In the genomic region with DNA sequence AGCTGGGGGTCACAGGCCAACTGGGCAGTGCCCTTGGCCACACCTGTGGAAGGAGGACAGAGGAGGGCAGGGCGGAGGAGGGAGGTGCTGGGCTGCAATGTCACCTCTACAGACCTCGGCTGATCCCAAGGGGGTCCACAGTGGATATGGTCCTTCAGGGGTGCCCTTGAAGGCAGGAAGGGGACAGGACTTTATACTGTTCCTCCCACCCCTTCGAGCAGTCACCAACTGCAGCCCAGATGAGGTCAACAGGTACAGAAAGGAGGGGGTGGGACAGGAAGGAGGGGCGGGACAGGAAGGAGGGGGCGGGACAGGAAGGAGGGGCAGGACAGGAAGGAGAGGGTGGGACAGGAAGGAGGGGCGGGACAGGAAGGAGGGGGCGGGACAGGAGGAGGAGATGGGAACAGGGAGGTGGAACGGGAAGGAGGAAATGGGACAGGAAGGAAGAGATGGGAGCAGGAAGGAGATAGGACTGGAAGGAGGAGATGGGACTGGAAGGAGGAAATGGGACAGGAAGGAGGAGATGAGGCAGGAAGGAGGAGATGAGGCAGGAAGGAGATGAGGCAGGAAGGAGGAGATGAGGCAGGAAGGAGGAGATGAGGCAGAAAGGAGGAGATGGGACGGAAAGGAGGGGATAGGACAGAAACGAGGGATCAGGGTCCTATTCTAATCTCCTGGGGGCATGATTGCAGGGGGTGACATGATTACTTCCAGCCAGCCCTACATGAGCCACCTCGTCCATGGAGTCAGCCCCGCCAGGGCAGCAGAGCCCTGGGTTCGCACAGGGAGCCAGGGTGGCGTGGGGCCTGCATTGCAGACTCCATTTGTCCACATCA, we compare ENCODE assay signal across 8 cellular contexts. TPM values are rescaled to one million over a fixed set of nuclear protein-coding genes. Genes with fewer than 3 reads are reported as not detected.
DNase-seq lines count a peak whose midpoint lies in the region; ATAC-seq and TF ChIP-seq lines count a peak whose summit lies in the region.

No MANE protein-coding gene starts in this region.

- H3K4me1 ChIP-seq in smooth muscle cell (ENCODE audit: low read depth): no peaks in the 10 kb centered on the region

- no peak overlapping the region for H3K4me3 ChIP-seq in smooth muscle cell

- H3K27ac ChIP-seq in smooth muscle cell (ENCODE audit: low read depth): no peak overlapping the region

- H3K9ac ChIP-seq in smooth muscle cell (ENCODE audit: low read depth): no peak overlapping the region

- H3K79me2 ChIP-seq in smooth muscle cell (ENCODE audit: low read depth): no peaks in the 10 kb centered on the region

- H3K9me3 ChIP-seq in smooth muscle cell (replicated peaks; ENCODE audit: low read depth): no peaks in the 10 kb centered on the region

- no peaks in the 10 kb centered on the region for H4K20me1 ChIP-seq in smooth muscle cell (ENCODE audit: low read depth)

- no peaks in the 10 kb centered on the region for H3F3A ChIP-seq in smooth muscle cell (ENCODE audit: low read depth)

- H3K4me2 ChIP-seq in smooth muscle cell: no peak overlapping the region

- DNase-seq in GF-D8 (lab: John Stamatoyannopoulos, UW): peak; percentile 24
- DNase-seq in LoVo (ENCODE audit: low spot score): peak; percentile 45
- DNase-seq in activated CD4-positive, alpha-beta T cell treated with anti-CD3 and anti-CD28 coated beads for 1 hour: peak; percentile 33
- DNase-seq in stimulated activated CD4-positive, alpha-beta T cell treated with anti-CD3 and anti-CD28 coated beads, TNF-alpha, amount 100 ng/mL, for 24 hours (ENCODE audit: low read depth in 3 of 3): peak; percentile 23 to 69 (median 36)
- DNase-seq in SHP77 (lab: John Stamatoyannopoulos, UW): no peak
- DNase-seq in smooth muscle cell (lab: John Stamatoyannopoulos, UW; ENCODE audit: unreplicated experiment): no peak

- no peaks in the 10 kb centered on the region for H3K27me3 ChIP-seq in smooth muscle cell (ENCODE audit: low read depth)

- peak; percentile 27 for ATAC-seq in esophagus mucosa
- ATAC-seq in HG02970 (IDR thresholded peaks at IDR 0.05; ENCODE audit: low FRiP score, unreplicated experiment): no peak

- H3K36me3 ChIP-seq in smooth muscle cell (ENCODE audit: low read depth): no peaks in the 10 kb centered on the region

- H2AFZ ChIP-seq in smooth muscle cell (ENCODE audit: low read depth): no peak overlapping the region

- 93% methylated on average over 8 of the region's 14 CpGs for WGBS in smooth muscle cell (ENCODE audit: low lambda C conversion rate)

- no peak for TF ChIP-seq CTCF in smooth muscle cell (IDR thresholded peaks at IDR 0.05; ENCODE audit: borderline replicate concordance, insufficient read depth, poor library complexity, severe bottlenecking)

RNA-seq across cellular contexts. Expression of a gene that starts 19.4 kb away (rescaled TPM):
- total RNA-seq in esophagus mucosa (5.2 TPM), smooth muscle cell (15.5 and 18.2 TPM in 2 replicates)
- 23.1 and 27.2 TPM in 2 replicates for polyA plus RNA-seq in smooth muscle cell

RNA-seq across cellular contexts. Expression of a gene that starts 27.7 kb away (rescaled TPM):
- total RNA-seq in esophagus mucosa (16.0 TPM), smooth muscle cell (21.5 and 24.4 TPM in 2 replicates)
- polyA plus RNA-seq in smooth muscle cell: 53.2 and 61.4 TPM in 2 replicates

RNA-seq across cellular contexts. Expression of a gene that starts 39.9 kb away (rescaled TPM):
- total RNA-seq in esophagus mucosa (1.5 TPM), smooth muscle cell (23.0 and 30.1 TPM in 2 replicates)
- polyA plus RNA-seq in smooth muscle cell: 73.3 and 77.4 TPM in 2 replicates

Comparison
In these comparisons a context has a peak if more than half of its experiments do, and no peak if none do; other contexts are left out.
1. DNase-seq: peak in GF-D8 (single experiment), LoVo (single experiment), activated CD4-positive, alpha-beta T cell treated with anti-CD3 and anti-CD28 coated beads for 1 hour (single experiment) and stimulated activated CD4-positive, alpha-beta T cell treated with anti-CD3 and anti-CD28 coated beads, TNF-alpha, amount 100 ng/mL, for 24 hours (3 of 3); none in SHP77 (0 of 2) and smooth muscle cell (single experiment).